Comparison of ENCODE assay signal across 21 cellular contexts in genomic region chr1:171432473-171432872, GRCh38. TPM values are rescaled to one million over a fixed set of nuclear protein-coding genes. Genes with fewer than 3 reads are reported as not detected.
DNase-seq lines count a peak whose midpoint lies in the region; ATAC-seq and TF ChIP-seq lines count a peak whose summit lies in the region.
"Had no signal": no experiment of that assay in that cellular context is flagged by ENCODE, and none has a peak within 500 bp of the region (broad histone marks: within the 10 kb centered on the region; RNA-seq: fewer than 3 reads in every experiment).

No MANE protein-coding gene starts in this region.

- peak overlapping the region; percentile 29 for H3K9ac ChIP-seq in HUES6 (ENCODE audit: low read length)
- no peak overlapping the region for H3K9ac ChIP-seq in iPS-18a (ENCODE audit: low read length)

- peaks cover 16% of the 10 kb centered on the region for H3K27me3 Mint-ChIP-seq in GM23338 (ENCODE audit: insufficient read depth, low read depth, poor library complexity)
- H3K27me3 Mint-ChIP-seq in activated CD4-positive, alpha-beta T cell treated with anti-CD3 and anti-CD28 coated beads, Interleukin-2, amount 10 ng/mL, durations not matched to agents 7 days and 5 days: no peaks in the 10 kb centered on the region

- peak; percentile 37 for ATAC-seq in GM23338
- ATAC-seq in GM21619 (IDR thresholded peaks at IDR 0.05; ENCODE audit: unreplicated experiment): no peak
- ATAC-seq: GM12878, HCT116, HepG2 had no signal

- no peak for TF ChIP-seq CTCF in GM23338 (conservative IDR thresholded peaks at IDR 0.05; ENCODE audit: low read depth in 2 of 2)

- no peaks in the 10 kb centered on the region for H4K20me1 ChIP-seq in GM23338 (replicated peaks; ENCODE audit: insufficient read depth)

- no peaks in the 10 kb centered on the region for H3F3A ChIP-seq in GM23338 (replicated peaks; ENCODE audit: low read depth)

- H3K27ac ChIP-seq in GM23338 (ENCODE audit: low read depth) (peak overlapping the region; percentile 67), HUES6 (ENCODE audit: low read depth, low read length) (peak overlapping the region; percentile 86), iPS-18a (ENCODE audit: low read length) (peak overlapping the region; percentile 0)

- H3K4me3 ChIP-seq in GM23338: no peak overlapping the region; the same call in 1 of the 2 replicates
- 0 out of 2 replicates have a peak overlapping the region, but pooled peaks have one; percentile 11 for H3K4me3 ChIP-seq in HUES6 (ENCODE audit: low read depth, low read length)
- H3K4me3 ChIP-seq in iPS-18a (ENCODE audit: low read length): no peak overlapping the region
- H3K4me3 ChIP-seq: GM12878 had no signal

- peaks cover 29% of the 10 kb centered on the region for H3K4me1 Mint-ChIP-seq in GM23338
- peaks cover 8% of the 10 kb centered on the region for H3K4me1 Mint-ChIP-seq in activated CD4-positive, alpha-beta T cell treated with anti-CD3 and anti-CD28 coated beads, Interleukin-2, amount 10 ng/mL, durations not matched to agents 7 days and 5 days

- H3K36me3 ChIP-seq in GM23338 (ENCODE audit: insufficient read depth) (0 out of 2 replicates have a peak, but pooled peaks cover 15% of the 10 kb centered on the region), HUES6 (ENCODE audit: control insufficient read depth, insufficient read depth, low read length) (no peaks in the 10 kb centered on the region), iPS-18a (ENCODE audit: control insufficient read depth, low read depth, low read length) (no peaks in the 10 kb centered on the region)
- H3K36me3 ChIP-seq: BE2C had no signal

- no peaks in the 10 kb centered on the region for H3K9me2 ChIP-seq in GM23338 (ENCODE audit: insufficient read depth)

- CTCF ChIA-PET in activated CD4-positive, alpha-beta T cell treated with anti-CD3 and anti-CD28 coated beads, Interleukin-2, amount 10 ng/mL, durations not matched to agents 7 days and 5 days (lab: Charles Lee): interaction anchor here (0.7 to 1.0 kb wide), 2 partner anchors 9 to 95 kb away, joined by 3 read pairs; no protein-coding TSS in a partner anchor

- H3K27me3 ChIP-seq in GM23338 (ENCODE audit: insufficient read depth) (no peaks in the 10 kb centered on the region), HUES6 (ENCODE audit: control insufficient read depth, insufficient read depth, low read length) (no peaks in the 10 kb centered on the region), iPS-18a (ENCODE audit: control insufficient read depth, insufficient read depth, low read length) (no peaks in the 10 kb centered on the region)
- H3K27me3 ChIP-seq: BE2C had no signal

- no peak overlapping the region for H2AFZ ChIP-seq in GM23338

- H3K4me3 Mint-ChIP-seq in GM23338: peak overlapping the region; percentile 36
- H3K4me3 Mint-ChIP-seq in activated CD4-positive, alpha-beta T cell treated with anti-CD3 and anti-CD28 coated beads, Interleukin-2, amount 10 ng/mL, durations not matched to agents 7 days and 5 days: no peak overlapping the region
- H3K4me3 Mint-ChIP-seq: CD8-positive, alpha-beta memory T cell; IgD-negative memory B cell had no signal

- H3K79me2 ChIP-seq in GM23338 (replicated peaks; ENCODE audit: insufficient read depth): no peaks in the 10 kb centered on the region

- POLR2A ChIA-PET in activated CD4-positive, alpha-beta T cell treated with anti-CD3 and anti-CD28 coated beads, Interleukin-2, amount 10 ng/mL, durations not matched to agents 7 days and 5 days (lab: Charles Lee): no interaction called here

- peak overlapping the region; percentile 42; the same call in 1 of the 2 replicates for H3K4me2 ChIP-seq in GM23338

- H3K27ac Mint-ChIP-seq in GM23338: peak overlapping the region; percentile 76
- no peak overlapping the region for H3K27ac Mint-ChIP-seq in activated CD4-positive, alpha-beta T cell treated with anti-CD3 and anti-CD28 coated beads, Interleukin-2, amount 10 ng/mL, durations not matched to agents 7 days and 5 days
- H3K27ac Mint-ChIP-seq: CD4-positive, CD25-positive, alpha-beta regulatory T cell; CD8-positive, alpha-beta memory T cell; IgD-negative memory B cell had no signal

- H3K4me1 ChIP-seq in GM23338 (ENCODE audit: insufficient read depth) (peaks cover 21% of the 10 kb centered on the region), HUES6 (ENCODE audit: control insufficient read depth, insufficient read depth, low read length) (peaks cover 11% of the 10 kb centered on the region), iPS-18a (ENCODE audit: control insufficient read depth, low read depth, low read length) (peaks cover 20% of the 10 kb centered on the region)
- H3K4me1 ChIP-seq: BE2C had no signal

- peaks cover 41% of the 10 kb centered on the region for H3K36me3 Mint-ChIP-seq in GM23338 (ENCODE audit: low read depth)
- no peaks in the 10 kb centered on the region for H3K36me3 Mint-ChIP-seq in activated CD4-positive, alpha-beta T cell treated with anti-CD3 and anti-CD28 coated beads, Interleukin-2, amount 10 ng/mL, durations not matched to agents 7 days and 5 days (ENCODE audit: low read depth)
- H3K36me3 Mint-ChIP-seq: CD4-positive, CD25-positive, alpha-beta regulatory T cell; CD8-positive, alpha-beta memory T cell; IgD-negative memory B cell had no signal

- H3K9me3 ChIP-seq in HUES6 (ENCODE audit: control insufficient read depth, insufficient read depth, low read depth, low read length): peaks cover 27% of the 10 kb centered on the region
- peaks cover 13% of the 10 kb centered on the region for H3K9me3 ChIP-seq in iPS-18a (ENCODE audit: control insufficient read depth, low read depth, low read length)
- H3K9me3 ChIP-seq: BE2C had no signal

- peaks cover 43% of the 10 kb centered on the region for H3K9me3 Mint-ChIP-seq in GM23338
- H3K9me3 Mint-ChIP-seq in activated CD4-positive, alpha-beta T cell treated with anti-CD3 and anti-CD28 coated beads, Interleukin-2, amount 10 ng/mL, durations not matched to agents 7 days and 5 days: no peaks in the 10 kb centered on the region

- no peak for DNase-seq in GM23338 (ENCODE audit: low spot score)
- DNase-seq in NCI-H146 (lab: John Stamatoyannopoulos, UW): no peak
- no peak for DNase-seq in activated CD4-positive, alpha-beta T cell treated with anti-CD3 and anti-CD28 coated beads, Interleukin-2, amount 10 ng/mL, durations not matched to agents 7 days and 5 days
- DNase-seq: ACHN; BE2C; C1 segment of cervical spinal cord; CD4-positive, CD25-positive, alpha-beta regulatory T cell; CD8-positive, alpha-beta memory T cell; COR-L47; DMS 273 treated with DMSO at 0.1 percent for 48 hours; DMS53; DND-41; EL; KG1 had no signal

TF ChIP-seq in GM23338, 12 proteins besides CTCF, POLR2A, EP300 and RAD21 (continues in another document):
- TF ChIP-seq STAT1 (IDR thresholded peaks at IDR 0.05; ENCODE audit: unreplicated experiment): no peak
- TF ChIP-seq EZH2phosphoT487 (IDR thresholded peaks at IDR 0.05; ENCODE audit: unreplicated experiment): no peak
- no peak for TF ChIP-seq ZNF114 (CRISPR knock-in tag; IDR thresholded peaks at IDR 0.05)
- TF ChIP-seq CREB1 (CRISPR knock-in tag; IDR thresholded peaks at IDR 0.05; ENCODE audit: low read depth): no peak
- TF ChIP-seq EZH2 (IDR thresholded peaks at IDR 0.05; ENCODE audit: low read depth, unreplicated experiment): no peak
- no peak for TF ChIP-seq NANOG (IDR thresholded peaks at IDR 0.05; ENCODE audit: borderline replicate concordance)

RNA-seq across cellular contexts. Expression of gene PRRC2C, which starts 52.9 kb away (rescaled TPM):
- total RNA-seq in GM23338 (2014; rRNA removed; shearing (Covaris generic)): 164 and 186 TPM in 2 replicates
- 327 and 368 TPM in 2 replicates for polyA plus RNA-seq in GM23338 (2016; fragmentation: Nextera tagmentation; extraction: Ambion mirVana)
- 100 to 1,000 TPM; 208 to 259 TPM for total RNA-seq in activated CD4-positive, alpha-beta T cell treated with anti-CD3 and anti-CD28 coated beads, Interleukin-2, amount 10 ng/mL, durations not matched to agents 7 days and 5 days

Comparison
In these comparisons a context has a peak if more than half of its experiments do, and no peak if none do; other contexts are left out.
1. H3K27ac ChIP-seq: peak in every context shown above with its lines; median percentile 86 in HUES6; 67 in GM23338; 0 in iPS-18a.